In the genomic region with DNA sequence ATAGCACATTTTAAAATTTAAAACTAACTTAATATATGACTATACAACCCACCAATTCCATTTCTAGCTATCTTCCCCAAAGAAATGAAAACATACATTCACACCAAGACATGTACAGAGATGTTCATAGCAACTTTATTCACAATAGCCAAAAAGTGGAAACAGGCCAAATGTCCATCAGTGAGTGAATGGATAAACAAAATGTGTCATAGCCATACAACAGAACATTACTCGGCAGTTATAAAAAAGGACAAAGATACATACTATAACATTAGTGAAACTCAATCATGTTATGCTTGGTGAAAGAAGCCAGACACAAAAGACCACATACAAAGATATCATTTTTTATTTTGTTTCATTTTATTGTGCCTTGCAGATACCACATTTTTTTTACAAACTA, we compare ENCODE assay signal across 19 cellular contexts.
"Had no signal": no experiment of that assay in that cellular context is flagged by ENCODE, and none has a peak within 500 bp of the region (broad histone marks: within the 10 kb centered on the region; RNA-seq: fewer than 3 reads in every experiment).

No MANE protein-coding gene starts in this region.

- H3K27me3 ChIP-seq: gastrocnemius medialis, heart right ventricle had no signal

- FAIRE-seq: colon had no signal

- H3K4me3 ChIP-seq: gastrocnemius medialis, heart right ventricle, left ventricle myocardium inferior, lower lobe of right lung, prostate gland, skin epidermis, thoracic aorta had no signal

- DNase-seq: cerebellar nuclear complex; gastrocnemius medialis; heart right ventricle; hypothalamus; islet precursor cell; left ventricle myocardium inferior; lower lobe of right lung; mesendoderm; naive thymus-derived CD4-positive, alpha-beta T cell; nephron progenitor cell; stimulated activated CD4-positive, alpha-beta T cell treated with anti-CD3 and anti-CD28 coated beads, Interleukin-2, amount 100 ng/mL, for 24 hours; stimulated activated CD4-positive, alpha-beta T cell treated with anti-CD3 and anti-CD28 coated beads, Interleukin-4, amount 100 ng/mL, for 4 hours; stimulated activated naive B cell treated with anti-CD40 and anti-IgM and Interleukin-4, amounts not matched to agents 10 μg/mL and 1 μg/mL and 100 μg/mL, for 72 hours; stimulated activated naive CD8-positive, alpha-beta T cell treated with anti-CD3 and anti-CD28 coated beads, Interleukin-15, amount 100 ng/mL, for 72 hours; trophoblast cell had no signal

- H3K36me3 ChIP-seq: gastrocnemius medialis, heart right ventricle, left ventricle myocardium inferior, lower lobe of right lung, prostate gland, thoracic aorta had no signal
